In the genomic region with DNA sequence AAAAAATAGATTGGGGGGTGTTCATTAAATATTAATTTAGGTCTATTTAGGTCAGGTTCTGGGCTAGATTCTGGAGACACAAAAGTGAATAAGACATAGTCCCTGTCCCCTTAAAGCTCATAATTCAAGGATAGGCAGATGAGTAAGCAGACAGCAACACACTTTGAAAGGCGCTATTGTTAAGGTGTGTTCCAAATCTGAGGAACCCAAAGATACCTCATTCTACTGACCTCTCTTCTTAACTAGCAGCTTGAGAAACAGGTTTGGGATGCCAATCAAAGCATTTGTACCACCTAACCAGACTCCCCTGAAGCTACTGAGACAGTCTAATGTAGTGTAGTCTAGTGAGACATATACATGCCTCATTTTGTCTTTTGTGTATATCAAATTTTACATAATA, we compare ENCODE assay signal across 22 cellular contexts. TPM values are rescaled to one million over a fixed set of nuclear protein-coding genes. Genes with fewer than 3 reads are reported as not detected.
"Had no signal": no experiment of that assay in that cellular context is flagged by ENCODE, and none has a peak within 500 bp of the region (broad histone marks: within the 10 kb centered on the region; RNA-seq: fewer than 3 reads in every experiment).

No MANE protein-coding gene starts in this region.

- FAIRE-seq: HepG2 had no signal

- H3K27ac ChIP-seq: RWPE1 had no signal

- ATAC-seq: HepG2, Panc1, SK-N-SH treated with all-trans-retinoic acid at 6 μM for 48 hours had no signal

- DNase-seq: IMR-90, Karpas-422, KG1, MM.1S, NCI-H1105, NCI-H1417, NCI-H1436 treated with DMSO at 0.1 percent for 48 hours, NCI-H1694, NCI-H1930, NCI-H2081 treated with DMSO at 0.1 percent for 48 hours, NCI-H2171, NCI-H226, NCI-H446, NCI-H510A, NCI-H524 treated with DMSO at 0.1 percent for 48 hours, NCI-H69, NCI-H774, SHP77 had no signal

RNA-seq across cellular contexts. Expression of gene M1AP, which starts 40.8 kb away (rescaled TPM):
- total RNA-seq: HepG2, IMR-90 had no signal
- polyA plus RNA-seq: HepG2 had no signal
